In genomic region chr11:121359587-121359986, GRCh38 we compare ENCODE assay signal across 34 cellular contexts.
"Had no signal": no experiment of that assay in that cellular context is flagged by ENCODE, and none has a peak within 500 bp of the region (broad histone marks: within the 10 kb centered on the region; RNA-seq: fewer than 3 reads in every experiment).

No MANE protein-coding gene starts in this region.

- H3K36me3 Mint-ChIP-seq: activated CD8-positive, alpha-beta memory T cell treated with anti-CD3 and anti-CD28 coated beads, Interleukin-2, amount 10 ng/mL, durations not matched to agents 7 days and 5 days; brain had no signal

- H2AFZ ChIP-seq: PC-9 had no signal

- H3K27ac Mint-ChIP-seq: activated B cell treated with CpG ODN at 0.5 μM for 24 hours; activated CD4-positive, alpha-beta memory T cell treated with anti-CD3 and anti-CD28 coated beads, Interleukin-2, amount 10 ng/mL, durations not matched to agents 7 days and 5 days; activated CD8-positive, alpha-beta memory T cell treated with anti-CD3 and anti-CD28 coated beads, Interleukin-2, amount 10 ng/mL, durations not matched to agents 7 days and 5 days; activated naive CD8-positive, alpha-beta T cell; activated naive CD8-positive, alpha-beta T cell treated with anti-CD3 and anti-CD28 coated beads, Interleukin-2, amount 50 U/mL, for 24 hours had no signal

- H3K4me3 ChIP-seq: colonic mucosa, MG63, PC-9 had no signal

- H3K4me3 Mint-ChIP-seq: activated B cell treated with CpG ODN at 0.5 μM for 24 hours; activated CD4-positive, alpha-beta memory T cell treated with anti-CD3 and anti-CD28 coated beads, Interleukin-2, amount 10 ng/mL, durations not matched to agents 7 days and 5 days; activated CD8-positive, alpha-beta memory T cell treated with anti-CD3 and anti-CD28 coated beads, Interleukin-2, amount 10 ng/mL, durations not matched to agents 7 days and 5 days; activated naive CD8-positive, alpha-beta T cell; activated naive CD8-positive, alpha-beta T cell treated with anti-CD3 and anti-CD28 coated beads, Interleukin-2, amount 50 U/mL, for 24 hours; brain had no signal

- H3K27me3 Mint-ChIP-seq: activated B cell treated with CpG ODN at 0.5 μM for 24 hours; activated naive CD8-positive, alpha-beta T cell; activated naive CD8-positive, alpha-beta T cell treated with anti-CD3 and anti-CD28 coated beads, Interleukin-2, amount 50 U/mL, for 24 hours had no signal

- H3K9me3 Mint-ChIP-seq: activated B cell treated with CpG ODN at 0.5 μM for 24 hours; activated CD4-positive, alpha-beta memory T cell treated with anti-CD3 and anti-CD28 coated beads, Interleukin-2, amount 10 ng/mL, durations not matched to agents 7 days and 5 days; activated naive CD8-positive, alpha-beta T cell treated with anti-CD3 and anti-CD28 coated beads, Interleukin-2, amount 50 U/mL, for 24 hours had no signal

- H3K4me2 ChIP-seq: PC-9 had no signal

- ATAC-seq: activated CD8-positive, alpha-beta memory T cell treated with anti-CD3 and anti-CD28 coated beads, Interleukin-2, amount 10 ng/mL, durations not matched to agents 7 days and 5 days; activated naive CD8-positive, alpha-beta T cell treated with anti-CD3 and anti-CD28 coated beads, Interleukin-2, amount 50 U/mL, for 24 hours had no signal

- H3K4me1 ChIP-seq: colonic mucosa had no signal

- H3K36me3 ChIP-seq: colonic mucosa, MG63 had no signal

- H3K27ac ChIP-seq: colonic mucosa, PC-9, RWPE1, VCaP had no signal

- DNase-seq: activated B cell treated with CpG ODN at 0.5 μM for 24 hours; activated CD4-positive, alpha-beta memory T cell treated with anti-CD3 and anti-CD28 coated beads, Interleukin-2, amount 10 ng/mL, durations not matched to agents 7 days and 5 days; activated CD4-positive, alpha-beta T cell treated with anti-CD3 and anti-CD28 coated beads for 4 hours; activated CD4-positive, CD25-positive, alpha-beta regulatory T cell treated with anti-CD3 and anti-CD28 coated beads, Interleukin-2, amount 50 U/mL, for 72 hours; activated CD8-positive, alpha-beta memory T cell treated with anti-CD3 and anti-CD28 coated beads for 24 hours; activated CD8-positive, alpha-beta memory T cell treated with anti-CD3 and anti-CD28 coated beads, Interleukin-2, amount 10 ng/mL, durations not matched to agents 7 days and 5 days; activated CD8-positive, alpha-beta memory T cell treated with anti-CD3 and anti-CD28 coated beads, Interleukin-2, amount 50 U/mL, for 48 hours; activated effector memory CD4-positive, alpha-beta T cell treated with Interleukin-2 at 50 U/mL for 16 hours; activated naive CD8-positive, alpha-beta T cell treated with anti-CD3 and anti-CD28 coated beads, Interleukin-2, amount 50 U/mL, for 24 hours; activated T-cell treated with anti-CD3 and anti-CD28 coated beads, Interleukin-2, amount 50 U/mL, for 48 hours; caudate nucleus; colonic mucosa; Kasumi-1; MG63; NCI-H1048; NCI-H1436 treated with DMSO at 0.1 percent for 48 hours; NCI-H187; NCI-H2029 treated with DMSO at 0.1 percent for 48 hours; NCI-H2107; NCI-H2171; NCI-H510A; NCI-H526; NCI-H748 treated with DMSO at 0.1 percent for 48 hours; NK-92 treated with Interleukin-12 subunit alpha and Interleukin-12 subunit beta, amount 100 ng/mL, for 24 hours; PC-9; Right ventricle myocardium superior; SW 1271; T-helper 1 cell; T-helper 2 cell; T-helper 9 cell had no signal

- H3K4me1 Mint-ChIP-seq: activated B cell treated with CpG ODN at 0.5 μM for 24 hours; activated CD4-positive, alpha-beta memory T cell treated with anti-CD3 and anti-CD28 coated beads, Interleukin-2, amount 10 ng/mL, durations not matched to agents 7 days and 5 days; activated CD8-positive, alpha-beta memory T cell treated with anti-CD3 and anti-CD28 coated beads, Interleukin-2, amount 10 ng/mL, durations not matched to agents 7 days and 5 days; brain had no signal

- H3K9me3 ChIP-seq: colonic mucosa, MG63 had no signal

- H3K27me3 ChIP-seq: colonic mucosa, MG63 had no signal
